29 cellular contexts compared by ENCODE assay signal in the genomic region with DNA sequence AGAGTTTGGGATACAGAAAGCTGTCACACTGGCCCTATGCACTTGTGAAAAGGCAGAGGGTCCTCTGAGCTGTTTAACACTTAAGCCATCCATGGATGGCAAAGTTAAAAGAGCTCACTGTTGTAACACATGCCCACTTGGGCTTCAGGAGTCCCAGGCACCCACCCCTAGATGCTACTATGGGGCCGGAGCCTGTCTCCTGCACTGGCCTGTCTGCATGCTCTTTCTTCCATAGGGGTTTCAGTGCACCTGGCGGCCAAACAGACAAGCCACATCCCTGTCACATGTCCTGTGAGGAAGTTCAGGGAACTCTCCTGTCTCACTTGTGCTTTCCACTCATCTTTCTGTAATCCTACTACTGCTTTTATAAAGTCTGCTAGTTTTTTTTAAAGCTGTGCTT.
DNase-seq lines count a peak whose midpoint lies in the region; ATAC-seq and TF ChIP-seq lines count a peak whose summit lies in the region.
"Had no signal": no experiment of that assay in that cellular context is flagged by ENCODE, and none has a peak within 500 bp of the region (broad histone marks: within the 10 kb centered on the region; RNA-seq: fewer than 3 reads in every experiment).

No MANE protein-coding gene starts in this region.

- H3K9me3 ChIP-seq in left ventricle myocardium inferior (replicated peaks), result peaks cover 38% of the 10 kb centered on the region
- H3K9me3 ChIP-seq: A549, BE2C, BLaER1, Caco-2 had no signal

- intact Hi-C loops in Right ventricle myocardium inferior (cut with DNase I), result no loop called here
- intact Hi-C loops in left ventricle myocardium inferior (cut with micrococcal nuclease), result no loop called here

- no peak overlapping the region for H3K27ac ChIP-seq in left ventricle myocardium inferior (replicated peaks)
- H3K27ac ChIP-seq: 22Rv1; A549; BLaER1; BLaER1 treated with 17β-estradiol and CSF1 and Interleukin-3, amounts not matched to agents 10 nM and 100 nM; C4-2B had no signal

- no peak for ATAC-seq in Right ventricle myocardium inferior
- ATAC-seq in HG03175 (IDR thresholded peaks at IDR 0.05; ENCODE audit: unreplicated experiment), result no peak
- ATAC-seq: A549; CD8-positive, alpha-beta T cell had no signal

- no peaks in the 10 kb centered on the region for H3K27me3 ChIP-seq in left ventricle myocardium inferior (ENCODE audit: low read depth)
- H3K27me3 ChIP-seq: BE2C; BLaER1; BLaER1 treated with 17β-estradiol and CSF1 and Interleukin-3, amounts not matched to agents 10 nM and 100 nM had no signal

- peak; percentile 61 for DNase-seq in Right ventricle myocardium inferior (ENCODE audit: missing footprints)
- DNase-seq in left ventricle myocardium inferior, result no peak
- peak; percentile 4 for DNase-seq in UCSD-AML1 (lab: John Stamatoyannopoulos, UW; ENCODE audit: unreplicated experiment)
- DNase-seq: 8988T; ACHN; AML-193; BE2C; C1 segment of cervical spinal cord; Caco-2; Calu3; CD4-positive, alpha-beta memory T cell; CD4-positive, alpha-beta T cell; CD4-positive, CD25-positive, alpha-beta regulatory T cell; CD8-positive, alpha-beta memory T cell; CD8-positive, alpha-beta T cell; COR-L47; DMS 273 treated with DMSO at 0.1 percent for 48 hours; DMS153; DMS53; DMS79; DMS79 treated with DMSO at 0.1 percent for 48 hours; DND-41; EL had no signal

- H3K36me3 ChIP-seq in left ventricle myocardium inferior, result no peaks in the 10 kb centered on the region
- H3K36me3 ChIP-seq: BE2C; BLaER1; BLaER1 treated with 17β-estradiol and CSF1 and Interleukin-3, amounts not matched to agents 10 nM and 100 nM had no signal

- no peaks in the 10 kb centered on the region for H3K4me1 ChIP-seq in left ventricle myocardium inferior
- H3K4me1 ChIP-seq: A549, BE2C, BLaER1, Caco-2 had no signal

- no peak overlapping the region for H3K4me3 ChIP-seq in left ventricle myocardium inferior
- H3K4me3 ChIP-seq: A549; BLaER1; BLaER1 treated with 17β-estradiol and CSF1 and Interleukin-3, amounts not matched to agents 10 nM and 100 nM had no signal

- TF ChIP-seq CTCF in left ventricle myocardium inferior (IDR thresholded peaks at IDR 0.05; ENCODE audit: borderline replicate concordance), result no peak
